Comparison of ENCODE assay signal across 8 cellular contexts in the genomic region with DNA sequence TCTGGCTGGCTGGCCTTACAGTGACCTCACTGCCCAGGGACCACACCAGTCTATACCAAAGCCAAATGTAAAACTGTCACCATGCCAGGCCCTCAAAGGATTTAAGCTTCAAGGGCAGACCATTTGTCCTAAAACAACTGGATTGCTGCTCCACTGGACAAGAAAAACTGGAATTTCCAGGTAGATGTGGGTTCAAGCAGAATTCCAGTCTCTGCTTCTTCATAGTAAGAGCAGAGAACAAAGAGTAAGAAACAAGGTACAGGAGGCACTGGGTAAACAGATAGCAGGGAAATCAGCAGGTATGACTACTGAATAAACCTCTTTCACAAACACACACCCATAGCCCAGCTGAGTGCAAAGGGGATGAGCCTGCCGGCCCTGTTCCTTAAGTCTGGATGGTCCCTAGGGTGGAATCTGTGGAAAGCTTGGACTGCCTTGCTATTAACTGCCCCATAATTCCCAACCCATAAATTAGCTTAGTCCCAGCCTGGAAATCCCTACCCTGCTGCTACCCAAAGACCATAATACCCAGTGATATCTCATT. TPM values are rescaled to one million over a fixed set of nuclear protein-coding genes. Genes with fewer than 3 reads are reported as not detected.
DNase-seq lines count a peak whose midpoint lies in the region; ATAC-seq and TF ChIP-seq lines count a peak whose summit lies in the region.

No MANE protein-coding gene starts in this region.

- TF ChIP-seq CTCF in OCI-LY3 (IDR thresholded peaks at IDR 0.05; ENCODE audit: low read depth, low read length): no peak
- no peak for TF ChIP-seq CTCF in fibroblast of lung (conservative IDR thresholded peaks at IDR 0.05 in 1 of 2, IDR thresholded peaks at IDR 0.05 in 1 of 2; ENCODE audit: low read depth in 1 of 2, low read length in 2 of 2)

- peaks cover 100% of the 10 kb centered on the region for H3K79me2 ChIP-seq in OCI-LY3 (ENCODE audit: low read length)
- H3K79me2 ChIP-seq in fibroblast of lung (ENCODE audit: control insufficient read depth, insufficient read depth, low read length): peaks cover 94% of the 10 kb centered on the region

- H3K36me3 ChIP-seq in OCI-LY3 (replicated peaks; ENCODE audit: low read depth, low read length) (peaks cover 7% of the 10 kb centered on the region), fibroblast of lung (ENCODE audit: control insufficient read depth, insufficient read depth, low read length) (no peaks in the 10 kb centered on the region), skeletal muscle satellite cell (ENCODE audit: insufficient read depth, low read length) (no peaks in the 10 kb centered on the region)

- no peaks in the 10 kb centered on the region for H3K27me3 ChIP-seq in OCI-LY3 (ENCODE audit: low read depth, low read length)
- no peaks in the 10 kb centered on the region for H3K27me3 ChIP-seq in fibroblast of lung (ENCODE audit: control insufficient read depth, insufficient read depth, low read length)
- H3K27me3 ChIP-seq in skeletal muscle satellite cell (ENCODE audit: control insufficient read depth, insufficient read depth, low read length): no peaks in the 10 kb centered on the region

- peak overlapping the region; percentile 49; the same call in 1 of the 2 replicates for H3K4me3 ChIP-seq in GM08714 (ENCODE audit: low read length)
- H3K4me3 ChIP-seq in OCI-LY3 (ENCODE audit: low read length): peak overlapping the region; percentile 95
- H3K4me3 ChIP-seq in fibroblast of lung (replicated peaks in 1 of 4; ENCODE audit: control extremely low read depth in 1 of 4, insufficient read depth in 1 of 4, low read depth in 3 of 4, low read length in 4 of 4): peak overlapping the region in 3 of 4 experiments; percentile 14 to 37 (median 32)
- peak overlapping the region; percentile 58 for H3K4me3 ChIP-seq in skeletal muscle satellite cell (ENCODE audit: low read length)

- H3K4me2 ChIP-seq in OCI-LY3 (ENCODE audit: low read length): peak overlapping the region; percentile 90
- H3K4me2 ChIP-seq in fibroblast of lung (ENCODE audit: extremely low read depth, insufficient read depth, low read length): peak overlapping the region; percentile 87
- H3K4me2 ChIP-seq in skeletal muscle satellite cell (ENCODE audit: low read length): peak overlapping the region; percentile 82

- H3K9me3 ChIP-seq in OCI-LY3 (ENCODE audit: insufficient read depth, low read length) (no peaks in the 10 kb centered on the region), fibroblast of lung (ENCODE audit: control insufficient read depth, insufficient read depth, low read depth, low read length) (no peaks in the 10 kb centered on the region), skeletal muscle satellite cell (replicated peaks; ENCODE audit: low read length) (no peaks in the 10 kb centered on the region)

- DNase-seq in fibroblast of lung (ENCODE audit: low read depth in 2 of 2) (no peak), middle frontal gyrus (ENCODE audit: extremely low spot score, low spot score) (no peak), NCI-H1694 (lab: John Stamatoyannopoulos, UW) (no peak)

- ATAC-seq in GM19035 (IDR thresholded peaks at IDR 0.05; ENCODE audit: unreplicated experiment) (no peak), HG03025 (IDR thresholded peaks at IDR 0.05; ENCODE audit: low FRiP score, unreplicated experiment) (no peak)

- H3K9ac ChIP-seq in OCI-LY3 (ENCODE audit: low read length): peak overlapping the region; percentile 99
- peak overlapping the region; percentile 52 for H3K9ac ChIP-seq in fibroblast of lung (ENCODE audit: insufficient read depth, low read length)
- peak overlapping the region; percentile 78 for H3K9ac ChIP-seq in skeletal muscle satellite cell (ENCODE audit: low read depth, low read length)

- peaks cover 76% of the 10 kb centered on the region for H4K20me1 ChIP-seq in OCI-LY3 (ENCODE audit: insufficient read depth, low read length)
- H4K20me1 ChIP-seq in fibroblast of lung (ENCODE audit: control insufficient read depth, extremely low read depth, insufficient read depth, low read length): no peaks in the 10 kb centered on the region

- H3K27ac ChIP-seq in OCI-LY3 (ENCODE audit: low read length) (peak overlapping the region; percentile 84), fibroblast of lung (ENCODE audit: insufficient read depth, low read length) (peak overlapping the region; percentile 92)

- peaks cover 79% of the 10 kb centered on the region for H3K4me1 ChIP-seq in OCI-LY3 (ENCODE audit: low read length)
- peaks cover 62% of the 10 kb centered on the region for H3K4me1 ChIP-seq in fibroblast of lung (ENCODE audit: control insufficient read depth, extremely low read depth, insufficient read depth, low read length)
- peaks cover 89% of the 10 kb centered on the region for H3K4me1 ChIP-seq in skeletal muscle satellite cell (ENCODE audit: control insufficient read depth, insufficient read depth, low read length)

- H2AFZ ChIP-seq in OCI-LY3 (ENCODE audit: low read depth, low read length) (no peak overlapping the region), fibroblast of lung (ENCODE audit: low read length) (no peak overlapping the region)

RNA-seq across cellular contexts. Expression of gene B4GALT1, which starts 5.5 kb away (rescaled TPM):
- total RNA-seq in fibroblast of lung: 18.2 and 24.1 TPM in 2 replicates
- polyA plus RNA-seq in fibroblast of lung: 51.9 and 64.8 TPM in 2 replicates
- polyA plus RNA-seq in fibroblast of lung (2012): 51.1 and 64.0 TPM in 2 replicates
- 125 and 129 TPM in 2 replicates for polyA minus RNA-seq in fibroblast of lung (ENCODE audit: low replicate concordance)
- 21.8 and 29.7 TPM in 2 replicates for total RNA-seq in skeletal muscle satellite cell (2012; rRNA removed)

Comparison
In these comparisons a context has a peak if more than half of its experiments do, and no peak if none do; other contexts are left out.
1. H3K4me3 ChIP-seq: peak in every context shown above with its lines; median percentile 95 in OCI-LY3; 58 in skeletal muscle satellite cell; 49 in GM08714; 32 in fibroblast of lung.